ENCODE assay signal across 19 cellular contexts in genomic region chr1:113250161-113250560, GRCh38.
"Had no signal": no experiment of that assay in that cellular context is flagged by ENCODE, and none has a peak within 500 bp of the region (broad histone marks: within the 10 kb centered on the region; RNA-seq: fewer than 3 reads in every experiment).

No MANE protein-coding gene starts in this region.

- H3K4me3 ChIP-seq: K562 had no signal

- H3K9ac ChIP-seq: KMS-11 had no signal

- ATAC-seq: K562, SK-N-SH treated with all-trans-retinoic acid at 6 μM for 48 hours had no signal

- H3K27ac ChIP-seq: HL-60, KMS-11, RWPE1 had no signal

- DNase-seq: Kasumi-1, MM.1S, NCI-H1092 treated with DMSO at 0.1 percent for 48 hours, NCI-H1436 treated with DMSO at 0.1 percent for 48 hours, NCI-H1694, NCI-H187 treated with DMSO at 0.1 percent for 48 hours, NCI-H2029 treated with DMSO at 0.1 percent for 48 hours, NCI-H2171 treated with DMSO at 0.1 percent for 48 hours, NCI-H345, NCI-H446 treated with DMSO at 0.1 percent for 48 hours, NCI-H510A treated with DMSO at 0.1 percent for 48 hours, NCI-H69, NCI-H774, SHP77 had no signal

- H3K4me2 ChIP-seq: KMS-11 had no signal
